In the genomic region with DNA sequence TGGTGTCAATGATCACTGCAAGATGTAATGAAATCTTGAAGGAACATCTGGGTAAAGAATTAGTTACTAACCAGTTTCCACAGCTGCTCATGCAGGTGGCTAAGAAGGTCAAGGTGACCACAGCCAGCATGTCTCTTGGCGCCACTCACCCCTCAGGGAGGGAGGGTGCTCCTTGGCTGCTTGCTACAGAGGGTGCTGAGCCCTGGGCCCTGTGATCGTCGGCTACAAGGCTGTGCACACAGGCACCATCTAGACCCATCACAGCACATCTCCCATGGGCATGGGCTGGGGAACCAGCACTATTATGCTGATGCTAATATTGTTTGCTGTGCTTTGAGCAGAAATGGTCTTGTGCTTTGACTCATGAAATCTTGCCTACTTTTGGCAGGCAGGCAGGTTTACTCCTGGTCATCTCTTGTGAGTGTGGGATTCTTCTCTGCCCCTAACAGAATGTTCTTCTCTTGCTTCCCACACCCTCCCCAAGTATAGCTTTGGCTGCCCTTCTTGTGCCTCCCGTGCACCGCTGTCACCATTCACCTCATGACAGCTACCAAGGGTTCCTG, we compare ENCODE assay signal across 16 cellular contexts. TPM values are rescaled to one million over a fixed set of nuclear protein-coding genes. Genes with fewer than 3 reads are reported as not detected.
A peak's percentile ranks its signal among the peaks of the same experiment; 100 is the strongest.
DNase-seq lines count a peak whose midpoint lies in the region; ATAC-seq and TF ChIP-seq lines count a peak whose summit lies in the region.
"Had no signal": no experiment of that assay in that cellular context is flagged by ENCODE, and none has a peak within 500 bp of the region (broad histone marks: within the 10 kb centered on the region; RNA-seq: fewer than 3 reads in every experiment).

No MANE protein-coding gene starts in this region.

- TF ChIP-seq CTCF in vagina (IDR thresholded peaks at IDR 0.05) = no peak
- no peak for TF ChIP-seq CTCF in Peyer's patch (IDR thresholded peaks at IDR 0.05)

- peak; percentile 29 for DNase-seq in activated CD8-positive, alpha-beta memory T cell treated with anti-CD3 and anti-CD28 coated beads, Interleukin-2, amount 10 ng/mL, durations not matched to agents 7 days and 5 days
- DNase-seq in activated CD8-positive, alpha-beta memory T cell treated with anti-CD3 and anti-CD28 coated beads, Interleukin-2, amount 50 U/mL, for 48 hours = no peak
- DNase-seq in Karpas-422 = peak; percentile 83
- DNase-seq in left ventricle myocardium superior = peak; percentile 51
- DNase-seq in vagina (ENCODE audit: extremely low spot score in 2 of 2) = no peak
- DNase-seq in Peyer's patch = no peak
- DNase-seq in DMS79 treated with DMSO at 0.1 percent for 48 hours (lab: John Stamatoyannopoulos, UW) = no peak
- DNase-seq in NCI-H2196 treated with DMSO at 0.1 percent for 48 hours (lab: John Stamatoyannopoulos, UW; ENCODE audit: unreplicated experiment) = no peak
- DNase-seq: 8988T; activated CD4-positive, CD25-positive, alpha-beta regulatory T cell; Calu3; MG63; NCI-H446 treated with DMSO at 0.1 percent for 48 hours; occipital lobe; SJCRH30 had no signal

- no peaks in the 10 kb centered on the region for H3K27me3 Mint-ChIP-seq in activated CD8-positive, alpha-beta memory T cell treated with anti-CD3 and anti-CD28 coated beads, Interleukin-2, amount 10 ng/mL, durations not matched to agents 7 days and 5 days

- peak overlapping the region; percentile 56 for H3K9ac ChIP-seq in Karpas-422 (ENCODE audit: low read length)

- peaks cover 42% of the 10 kb centered on the region for H3K36me3 ChIP-seq in Karpas-422 (ENCODE audit: insufficient read depth, low read length)
- H3K36me3 ChIP-seq in vagina = peaks cover 0 to 11% of the 10 kb centered on the region in 2 donors
- peaks cover 0 to 47% (median 0%) of the 10 kb centered on the region in 3 donors for H3K36me3 ChIP-seq in Peyer's patch

- no peak overlapping the region for H2AFZ ChIP-seq in Karpas-422 (ENCODE audit: low read length)

- peaks cover 19% of the 10 kb centered on the region for H3K4me1 Mint-ChIP-seq in activated CD8-positive, alpha-beta memory T cell treated with anti-CD3 and anti-CD28 coated beads, Interleukin-2, amount 10 ng/mL, durations not matched to agents 7 days and 5 days

- no peaks in the 10 kb centered on the region for H4K20me1 ChIP-seq in Karpas-422 (ENCODE audit: insufficient read depth, low read depth, low read length)

- peaks cover 42% of the 10 kb centered on the region for H3K4me1 ChIP-seq in Karpas-422 (ENCODE audit: low read length)
- H3K4me1 ChIP-seq in vagina = peaks cover 19% of the 10 kb centered on the region
- no peaks in the 10 kb centered on the region for H3K4me1 ChIP-seq in Peyer's patch
- H3K4me1 ChIP-seq: SJCRH30 had no signal

- CTCF ChIA-PET in activated CD8-positive, alpha-beta memory T cell treated with anti-CD3 and anti-CD28 coated beads, Interleukin-2, amount 10 ng/mL, durations not matched to agents 7 days and 5 days (lab: Charles Lee) = interaction anchor here (1.0 to 1.1 kb wide), 2 partner anchors 9 to 310 kb away, joined by 3 to 4 read pairs; no protein-coding TSS in a partner anchor

- no peak overlapping the region for H3K4me3 Mint-ChIP-seq in activated CD8-positive, alpha-beta memory T cell treated with anti-CD3 and anti-CD28 coated beads, Interleukin-2, amount 10 ng/mL, durations not matched to agents 7 days and 5 days
- H3K4me3 Mint-ChIP-seq: activated T-helper 1 cell treated with anti-CD3 and anti-CD28 coated beads, Interleukin-12 subunit alpha, Interleukin-12 subunit beta, Interleukin-2, Interleukin-4 antibody, amounts not matched to agents 30 ng/mL and 10 ng/mL and 1 ng/mL, durations not matched to agents 14 hours and 24 hours and 36 hours had no signal

- peak overlapping the region; percentile 78 for H3K4me2 ChIP-seq in Karpas-422 (ENCODE audit: low read depth, low read length, poor library complexity, severe bottlenecking)

- no peaks in the 10 kb centered on the region for H3K9me3 ChIP-seq in Karpas-422 (ENCODE audit: low read length)
- H3K9me3 ChIP-seq in vagina = no peaks in the 10 kb centered on the region
- H3K9me3 ChIP-seq in Peyer's patch = no peaks in the 10 kb centered on the region
- H3K9me3 ChIP-seq: MG63, SJCRH30 had no signal

- no peaks in the 10 kb centered on the region for H3K9me3 Mint-ChIP-seq in activated CD8-positive, alpha-beta memory T cell treated with anti-CD3 and anti-CD28 coated beads, Interleukin-2, amount 10 ng/mL, durations not matched to agents 7 days and 5 days (ENCODE audit: low read depth)
- H3K9me3 Mint-ChIP-seq: activated T-helper 1 cell treated with anti-CD3 and anti-CD28 coated beads, Interleukin-12 subunit alpha, Interleukin-12 subunit beta, Interleukin-2, Interleukin-4 antibody, amounts not matched to agents 30 ng/mL and 10 ng/mL and 1 ng/mL, durations not matched to agents 14 hours and 24 hours and 36 hours had no signal

- TF ChIP-seq POLR2A in vagina (IDR thresholded peaks at IDR 0.05) = no peak
- no peak for TF ChIP-seq POLR2A in Peyer's patch (IDR thresholded peaks at IDR 0.05)

- H3K36me3 Mint-ChIP-seq in activated CD8-positive, alpha-beta memory T cell treated with anti-CD3 and anti-CD28 coated beads, Interleukin-2, amount 10 ng/mL, durations not matched to agents 7 days and 5 days = peaks cover 39% of the 10 kb centered on the region

- peaks cover 54% of the 10 kb centered on the region for H3K79me2 ChIP-seq in Karpas-422 (ENCODE audit: low read length)

- H3K27ac ChIP-seq in Karpas-422 (ENCODE audit: low read length) = peak overlapping the region; percentile 97
- peak overlapping the region; percentile 65 for H3K27ac ChIP-seq in vagina
- no peak overlapping the region for H3K27ac ChIP-seq in Peyer's patch
- H3K27ac ChIP-seq: SJCRH30 had no signal

- intact Hi-C loops in left ventricle myocardium superior (cut with micrococcal nuclease) (no loop called here), vagina (cut with DNase I) (no loop called here)

- no peak for ATAC-seq in activated CD8-positive, alpha-beta memory T cell treated with anti-CD3 and anti-CD28 coated beads, Interleukin-2, amount 10 ng/mL, durations not matched to agents 7 days and 5 days
- peak; percentile 96 for ATAC-seq in left ventricle myocardium superior

- H3K27ac Mint-ChIP-seq in activated CD8-positive, alpha-beta memory T cell treated with anti-CD3 and anti-CD28 coated beads, Interleukin-2, amount 10 ng/mL, durations not matched to agents 7 days and 5 days = no peak overlapping the region
- H3K27ac Mint-ChIP-seq: activated T-helper 1 cell treated with anti-CD3 and anti-CD28 coated beads, Interleukin-12 subunit alpha, Interleukin-12 subunit beta, Interleukin-2, Interleukin-4 antibody, amounts not matched to agents 30 ng/mL and 10 ng/mL and 1 ng/mL, durations not matched to agents 14 hours and 24 hours and 36 hours had no signal

- H3K27me3 ChIP-seq in Karpas-422 (ENCODE audit: low read length) (no peaks in the 10 kb centered on the region), vagina (no peaks in the 10 kb centered on the region), Peyer's patch (no peaks in the 10 kb centered on the region)
- H3K27me3 ChIP-seq: MG63, SJCRH30 had no signal

- H3K4me3 ChIP-seq in Karpas-422 (ENCODE audit: low read length) (peak overlapping the region; percentile 39), vagina (no peak overlapping the region), Peyer's patch (no peak overlapping the region)
- H3K4me3 ChIP-seq: MG63, SJCRH30 had no signal

- no peaks in the 10 kb centered on the region for H3K9me2 ChIP-seq in Karpas-422 (replicated peaks; ENCODE audit: insufficient read depth, low read length)

RNA-seq across cellular contexts. Expression of a gene that starts 36.4 kb away (rescaled TPM):
- 10 to 100 TPM; 41.3 to 47.2 TPM for total RNA-seq in activated CD8-positive, alpha-beta memory T cell treated with anti-CD3 and anti-CD28 coated beads, Interleukin-2, amount 10 ng/mL, durations not matched to agents 7 days and 5 days
- total RNA-seq in Karpas-422 (2014; rRNA removed; shearing (Covaris generic); ENCODE audit: low replicate concordance) = 28.5 and 49.6 TPM in 2 replicates
- total RNA-seq in left ventricle myocardium superior (20.8 TPM), vagina (59.4 TPM), Peyer's patch (10 to 100 TPM; 69.3 to 89.4 (median 76.9) TPM)

RNA-seq across cellular contexts. Expression of a gene that starts 38.0 kb away (rescaled TPM):
- total RNA-seq in activated CD8-positive, alpha-beta memory T cell treated with anti-CD3 and anti-CD28 coated beads, Interleukin-2, amount 10 ng/mL, durations not matched to agents 7 days and 5 days = 1 to 10 TPM; 3.0 to 4.0 TPM
- 27.4 and 34.2 TPM in 2 replicates for total RNA-seq in Karpas-422 (2014; rRNA removed; shearing (Covaris generic); ENCODE audit: low replicate concordance)
- total RNA-seq in left ventricle myocardium superior (22.4 TPM), vagina (23.1 TPM), Peyer's patch (1 to 10 TPM; 4.2 to 5.0 (median 4.5) TPM)

Comparison
In these comparisons a context has a peak if more than half of its experiments do, and no peak if none do; other contexts are left out.
1. DNase-seq: peak in activated CD8-positive, alpha-beta memory T cell treated with anti-CD3 and anti-CD28 coated beads, Interleukin-2, amount 10 ng/mL, durations not matched to agents 7 days and 5 days (single experiment), Karpas-422 (single experiment) and left ventricle myocardium superior (single experiment); none in activated CD8-positive, alpha-beta memory T cell treated with anti-CD3 and anti-CD28 coated beads, Interleukin-2, amount 50 U/mL, for 48 hours (single experiment), vagina (0 of 2), Peyer's patch (0 of 3), DMS79 treated with DMSO at 0.1 percent for 48 hours (single experiment) and NCI-H2196 treated with DMSO at 0.1 percent for 48 hours (single experiment).
2. H3K27ac ChIP-seq: peak in Karpas-422 (single experiment) and vagina (single experiment); none in Peyer's patch (0 of 4).